8 cellular contexts compared by ENCODE assay signal in the genomic region with DNA sequence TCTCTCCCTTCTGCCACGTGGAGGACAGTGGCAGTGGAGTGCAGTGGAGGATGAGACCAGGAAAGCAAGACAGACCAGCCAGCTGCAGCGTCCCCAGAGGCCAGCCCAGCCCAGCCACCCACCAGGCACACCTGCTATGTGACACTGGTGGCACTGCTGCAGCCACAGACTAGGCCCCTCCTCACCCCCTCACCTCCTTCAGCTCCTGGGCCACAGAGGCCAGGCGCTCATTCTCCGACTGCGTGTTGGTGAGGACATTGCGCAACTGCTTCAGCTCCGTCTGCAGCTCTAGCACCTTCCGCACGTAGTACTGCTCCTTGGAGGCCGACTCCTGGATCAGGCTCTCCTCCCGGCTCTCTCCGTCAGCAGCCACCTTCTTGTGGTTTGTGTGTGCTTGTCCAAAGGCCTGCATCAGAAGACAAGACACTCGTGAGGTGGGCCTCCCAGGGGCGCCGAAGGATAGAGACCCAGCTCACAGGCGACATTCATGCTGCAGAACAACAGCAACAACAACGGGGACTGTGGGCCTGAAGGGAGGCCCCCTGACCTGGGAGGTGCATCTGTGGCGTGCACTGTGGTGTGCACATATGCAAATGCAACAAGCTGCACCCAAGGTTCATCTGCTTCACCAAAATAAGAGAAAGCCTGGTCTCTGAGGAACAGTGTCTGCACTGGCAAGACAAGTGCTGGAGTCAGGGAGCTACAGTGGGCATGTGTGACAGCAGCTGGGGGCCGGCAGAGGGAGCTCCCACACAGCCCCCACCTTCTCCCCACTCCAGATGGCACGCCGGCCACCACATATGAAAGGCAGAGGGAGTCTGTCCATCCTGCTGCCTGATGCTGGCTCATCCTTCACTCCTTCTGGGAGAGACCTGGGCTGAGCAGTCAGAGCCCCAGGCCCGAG. TPM values are rescaled to one million over a fixed set of nuclear protein-coding genes. Genes with fewer than 3 reads are reported as not detected.
A peak's percentile ranks its signal among the peaks of the same experiment; 100 is the strongest.
DNase-seq lines count a peak whose midpoint lies in the region; ATAC-seq and TF ChIP-seq lines count a peak whose summit lies in the region.

No MANE protein-coding gene starts in this region.

- H3K9me3 Mint-ChIP-seq in activated CD8-positive, alpha-beta T cell treated with anti-CD3 and anti-CD28 coated beads, Interleukin-2, amount 10 ng/mL, durations not matched to agents 7 days and 5 days (ENCODE audit: insufficient read depth), result no peaks in the 10 kb centered on the region

- peaks cover 9% of the 10 kb centered on the region for H3K36me3 Mint-ChIP-seq in activated CD8-positive, alpha-beta T cell treated with anti-CD3 and anti-CD28 coated beads, Interleukin-2, amount 10 ng/mL, durations not matched to agents 7 days and 5 days (ENCODE audit: low read depth)

- ATAC-seq in GM18907 (IDR thresholded peaks at IDR 0.05; ENCODE audit: unreplicated experiment), result peak; percentile 61
- peak; percentile 52 for ATAC-seq in HG03060 (IDR thresholded peaks at IDR 0.05; ENCODE audit: low read depth, unreplicated experiment)
- peak; percentile 54 to 73 for ATAC-seq in upper lobe of left lung (ENCODE audit: low FRiP score in 2 of 2)
- no peak for ATAC-seq in activated CD8-positive, alpha-beta T cell treated with anti-CD3 and anti-CD28 coated beads, Interleukin-2, amount 10 ng/mL, durations not matched to agents 7 days and 5 days

- no peak overlapping the region for H3K27ac ChIP-seq in upper lobe of left lung

- no peak for TF ChIP-seq POLR2A in upper lobe of left lung (IDR thresholded peaks at IDR 0.05)

- H3K4me3 ChIP-seq in AG10803 (ENCODE audit: low read length) (no peak overlapping the region), upper lobe of left lung (no peak overlapping the region)

- H3K27me3 ChIP-seq in upper lobe of left lung, result no peaks in the 10 kb centered on the region

- H3K4me1 Mint-ChIP-seq in activated CD8-positive, alpha-beta T cell treated with anti-CD3 and anti-CD28 coated beads, Interleukin-2, amount 10 ng/mL, durations not matched to agents 7 days and 5 days (ENCODE audit: low read depth), result peaks cover 22% of the 10 kb centered on the region

- CTCF ChIA-PET in activated CD8-positive, alpha-beta T cell treated with anti-CD3 and anti-CD28 coated beads, Interleukin-2, amount 10 ng/mL, durations not matched to agents 7 days and 5 days (lab: Charles Lee), result interaction anchor here (0.6 to 1.5 kb wide), 2 partner anchors 62 to 321 kb away, joined by 3 read pairs; no protein-coding TSS in a partner anchor

- TF ChIP-seq EP300 in upper lobe of left lung (IDR thresholded peaks at IDR 0.05), result no peak

- POLR2A ChIA-PET in activated CD8-positive, alpha-beta T cell treated with anti-CD3 and anti-CD28 coated beads, Interleukin-2, amount 10 ng/mL, durations not matched to agents 7 days and 5 days (lab: Charles Lee), result no interaction called here

- 66 to 87% methylated on average over 14 to 22 of the region's 22 CpGs for WGBS in upper lobe of left lung, 2 donors

- H3K27ac Mint-ChIP-seq in activated CD8-positive, alpha-beta T cell treated with anti-CD3 and anti-CD28 coated beads, Interleukin-2, amount 10 ng/mL, durations not matched to agents 7 days and 5 days, result no peak overlapping the region

- H3K27me3 Mint-ChIP-seq in activated CD8-positive, alpha-beta T cell treated with anti-CD3 and anti-CD28 coated beads, Interleukin-2, amount 10 ng/mL, durations not matched to agents 7 days and 5 days (ENCODE audit: low read depth), result no peaks in the 10 kb centered on the region

- no peak overlapping the region for H3K4me3 Mint-ChIP-seq in activated CD8-positive, alpha-beta T cell treated with anti-CD3 and anti-CD28 coated beads, Interleukin-2, amount 10 ng/mL, durations not matched to agents 7 days and 5 days

- DNase-seq in AG10803 (ENCODE audit: low read depth) (peak; percentile 42), SHP77 treated with DMSO at 0.1 percent for 48 hours (lab: John Stamatoyannopoulos, UW) (peak; percentile 14), hepatic stellate cell (ENCODE audit: low spot score) (peak; percentile 84), upper lobe of left lung (peak in 1 of 2 donors; percentile 63)
- DNase-seq in activated CD8-positive, alpha-beta T cell treated with anti-CD3 and anti-CD28 coated beads, Interleukin-2, amount 10 ng/mL, durations not matched to agents 7 days and 5 days, result no peak
- DNase-seq in stimulated activated CD4-positive, alpha-beta T cell treated with anti-CD3 and anti-CD28 coated beads, Interleukin-4, amount 100 ng/mL, for 24 hours, result no peak

- H3K36me3 ChIP-seq in upper lobe of left lung, result peaks cover 3 to 28% (median 17%) of the 10 kb centered on the region in 4 donors

- peaks cover 20 to 45% (median 29%) of the 10 kb centered on the region in 4 donors for H3K4me1 ChIP-seq in upper lobe of left lung

- TF ChIP-seq CTCF in AG10803 (conservative IDR thresholded peaks at IDR 0.05; ENCODE audit: low read length) (peak; percentile 56), upper lobe of left lung (IDR thresholded peaks at IDR 0.05) (peak in 4 of 6 experiments; percentile 11 to 54 (median 24))

- no peaks in the 10 kb centered on the region for H3K9me3 ChIP-seq in upper lobe of left lung

RNA-seq across cellular contexts. Expression of a gene that starts 35.5 kb away (rescaled TPM):
- total RNA-seq in upper lobe of left lung, result 10 to 100 TPM; 33.8 to 50.1 (median 45.1) TPM
- total RNA-seq in activated CD8-positive, alpha-beta T cell treated with anti-CD3 and anti-CD28 coated beads, Interleukin-2, amount 10 ng/mL, durations not matched to agents 7 days and 5 days, result 10 to 100 TPM; 31.9 to 32.5 TPM

RNA-seq across cellular contexts. Expression of a gene that starts 59.2 kb away (rescaled TPM):
- total RNA-seq in upper lobe of left lung, result 10 to 100 TPM in 2 of 6 donors, 1 to 10 TPM in 4; 4.7 to 16.6 (median 6.5) TPM
- total RNA-seq in activated CD8-positive, alpha-beta T cell treated with anti-CD3 and anti-CD28 coated beads, Interleukin-2, amount 10 ng/mL, durations not matched to agents 7 days and 5 days, result 1 to 10 TPM; 8.7 to 9.7 TPM

Comparison
In these comparisons a context has a peak if more than half of its experiments do, and no peak if none do; other contexts are left out.
1. DNase-seq: peak in AG10803 (single experiment), SHP77 treated with DMSO at 0.1 percent for 48 hours (single experiment) and hepatic stellate cell (single experiment); none in activated CD8-positive, alpha-beta T cell treated with anti-CD3 and anti-CD28 coated beads, Interleukin-2, amount 10 ng/mL, durations not matched to agents 7 days and 5 days (single experiment) and stimulated activated CD4-positive, alpha-beta T cell treated with anti-CD3 and anti-CD28 coated beads, Interleukin-4, amount 100 ng/mL, for 24 hours (single experiment).